8 cellular contexts compared by ENCODE assay signal in genomic region chr1:54488065-54488750, GRCh38. TPM values are rescaled to one million over a fixed set of nuclear protein-coding genes. Genes with fewer than 3 reads are reported as not detected.
DNase-seq lines count a peak whose midpoint lies in the region; ATAC-seq and TF ChIP-seq lines count a peak whose summit lies in the region.

No MANE protein-coding gene starts in this region.

- H3K27me3 ChIP-seq in BE2C (no peaks in the 10 kb centered on the region), KMS-11 (ENCODE audit: insufficient read depth, low read depth) (no peaks in the 10 kb centered on the region), Peyer's patch (no peaks in the 10 kb centered on the region), fibroblast of lung (ENCODE audit: control insufficient read depth, insufficient read depth, low read length) (no peaks in the 10 kb centered on the region)

- DNase-seq in BE2C (peak; percentile 86), Peyer's patch (peak; percentile 82 to 96 (median 95)), fibroblast of lung (ENCODE audit: low read depth in 2 of 2) (peak; percentile 83 to 85)
- DNase-seq in naive thymus-derived CD8-positive, alpha-beta T cell = peak; percentile 35 to 84 (median 66)
- peak; percentile 69 to 85 for DNase-seq in stimulated activated effector memory CD8-positive, alpha-beta T cell treated with anti-CD3 and anti-CD28 coated beads, Interleukin-12 subunit alpha, Interleukin-12 subunit beta, amount 100 ng/mL, for 72 hours (ENCODE audit: low spot score in 2 of 2)

- H2AFZ ChIP-seq in KMS-11 (ENCODE audit: low read depth) = peak overlapping the region; percentile 98
- peak overlapping the region; percentile 57 for H2AFZ ChIP-seq in fibroblast of lung (ENCODE audit: low read length)

- H3K9me3 ChIP-seq in BE2C (no peaks in the 10 kb centered on the region), Peyer's patch (no peaks in the 10 kb centered on the region), fibroblast of lung (ENCODE audit: control insufficient read depth, insufficient read depth, low read depth, low read length) (no peaks in the 10 kb centered on the region)

- peak; percentile 52 for ATAC-seq in GM19397 (IDR thresholded peaks at IDR 0.05; ENCODE audit: unreplicated experiment)
- ATAC-seq in activated T-helper 17 cell treated with anti-CD3 and anti-CD28 coated beads, Interleukin-2, amount 50 U/mL, for 72 hours (replicated peaks) = peak; percentile 66
- ATAC-seq in naive thymus-derived CD8-positive, alpha-beta T cell = peak; percentile 38 to 67
- peak; percentile 69 for ATAC-seq in stimulated activated effector memory CD8-positive, alpha-beta T cell treated with anti-CD3 and anti-CD28 coated beads, Interleukin-12 subunit alpha, Interleukin-12 subunit beta, amount 100 ng/mL, for 72 hours

- no peaks in the 10 kb centered on the region for H3K9me3 Mint-ChIP-seq in activated T-helper 17 cell treated with anti-CD3 and anti-CD28 coated beads, Interleukin-2, amount 50 U/mL, for 72 hours
- H3K9me3 Mint-ChIP-seq in naive thymus-derived CD8-positive, alpha-beta T cell = no peaks in the 10 kb centered on the region
- H3K9me3 Mint-ChIP-seq in stimulated activated effector memory CD8-positive, alpha-beta T cell treated with anti-CD3 and anti-CD28 coated beads, Interleukin-12 subunit alpha, Interleukin-12 subunit beta, amount 100 ng/mL, for 72 hours = no peaks in the 10 kb centered on the region

- H3K9ac ChIP-seq in KMS-11 = peak overlapping the region; percentile 95
- peak overlapping the region; percentile 48 for H3K9ac ChIP-seq in fibroblast of lung (ENCODE audit: insufficient read depth, low read length)

- POLR2A ChIA-PET in naive thymus-derived CD8-positive, alpha-beta T cell (lab: Charles Lee) = interaction anchor here (0.8 to 4.9 kb wide), 14 partner anchors 10 to 416 kb away, joined by 3 to 110 read pairs (median 6); partner anchors contain the start of gene SSBP3

- H3K27me3 Mint-ChIP-seq in activated T-helper 17 cell treated with anti-CD3 and anti-CD28 coated beads, Interleukin-2, amount 50 U/mL, for 72 hours = no peaks in the 10 kb centered on the region
- H3K27me3 Mint-ChIP-seq in naive thymus-derived CD8-positive, alpha-beta T cell = peaks cover 0 to 10% (median 0%) of the 10 kb centered on the region in 5 donors

- peaks cover 12% of the 10 kb centered on the region for H3K4me1 ChIP-seq in BE2C
- H3K4me1 ChIP-seq in KMS-11 (ENCODE audit: low read depth, poor library complexity, severe bottlenecking) = peaks cover 14% of the 10 kb centered on the region
- peaks cover 0 to 37% (median 10%) of the 10 kb centered on the region in 4 donors for H3K4me1 ChIP-seq in Peyer's patch
- H3K4me1 ChIP-seq in fibroblast of lung (ENCODE audit: control insufficient read depth, extremely low read depth, insufficient read depth, low read length) = peaks cover 7% of the 10 kb centered on the region

- peak overlapping the region; percentile 82 for H3K27ac Mint-ChIP-seq in activated T-helper 17 cell treated with anti-CD3 and anti-CD28 coated beads, Interleukin-2, amount 50 U/mL, for 72 hours
- H3K27ac Mint-ChIP-seq in naive thymus-derived CD8-positive, alpha-beta T cell = peak overlapping the region; percentile 65 to 93 (median 90)
- peak overlapping the region; percentile 85 for H3K27ac Mint-ChIP-seq in stimulated activated effector memory CD8-positive, alpha-beta T cell treated with anti-CD3 and anti-CD28 coated beads, Interleukin-12 subunit alpha, Interleukin-12 subunit beta, amount 100 ng/mL, for 72 hours

- peaks cover 16% of the 10 kb centered on the region for H3K4me1 Mint-ChIP-seq in activated T-helper 17 cell treated with anti-CD3 and anti-CD28 coated beads, Interleukin-2, amount 50 U/mL, for 72 hours
- H3K4me1 Mint-ChIP-seq in naive thymus-derived CD8-positive, alpha-beta T cell = peaks cover 23 to 56% (median 51%) of the 10 kb centered on the region in 4 donors
- peaks cover 42% of the 10 kb centered on the region for H3K4me1 Mint-ChIP-seq in stimulated activated effector memory CD8-positive, alpha-beta T cell treated with anti-CD3 and anti-CD28 coated beads, Interleukin-12 subunit alpha, Interleukin-12 subunit beta, amount 100 ng/mL, for 72 hours

- no peaks in the 10 kb centered on the region for H3K79me2 ChIP-seq in KMS-11 (ENCODE audit: insufficient read depth, low read depth)
- H3K79me2 ChIP-seq in fibroblast of lung (ENCODE audit: control insufficient read depth, insufficient read depth, low read length) = no peaks in the 10 kb centered on the region

- H3K4me3 ChIP-seq in BE2C (ENCODE audit: low read depth, low read length) = peak overlapping the region; percentile 60
- H3K4me3 ChIP-seq in KMS-11 (IDR thresholded peaks at IDR 0.05; ENCODE audit: insufficient read depth, low read depth, low read length) = no peak overlapping the region
- peak overlapping the region; percentile 56 to 72 (median 63) for H3K4me3 ChIP-seq in Peyer's patch
- peak overlapping the region; percentile 17 to 66 (median 46) for H3K4me3 ChIP-seq in fibroblast of lung (replicated peaks in 1 of 4; ENCODE audit: control extremely low read depth in 1 of 4, insufficient read depth in 1 of 4, low read depth in 3 of 4, low read length in 4 of 4)

- H3K4me2 ChIP-seq in KMS-11 (peak overlapping the region; percentile 95), fibroblast of lung (ENCODE audit: extremely low read depth, insufficient read depth, low read length) (peak overlapping the region; percentile 88)

- peak overlapping the region; percentile 71 for H3K4me3 Mint-ChIP-seq in activated T-helper 17 cell treated with anti-CD3 and anti-CD28 coated beads, Interleukin-2, amount 50 U/mL, for 72 hours
- peak overlapping the region; percentile 80 to 93 (median 89) for H3K4me3 Mint-ChIP-seq in naive thymus-derived CD8-positive, alpha-beta T cell
- H3K4me3 Mint-ChIP-seq in stimulated activated effector memory CD8-positive, alpha-beta T cell treated with anti-CD3 and anti-CD28 coated beads, Interleukin-12 subunit alpha, Interleukin-12 subunit beta, amount 100 ng/mL, for 72 hours = peak overlapping the region; percentile 83

- H4K20me1 ChIP-seq in KMS-11 (ENCODE audit: insufficient read depth) (no peaks in the 10 kb centered on the region), fibroblast of lung (ENCODE audit: control insufficient read depth, extremely low read depth, insufficient read depth, low read length) (no peaks in the 10 kb centered on the region)

- H3K27ac ChIP-seq in KMS-11 (peak overlapping the region; percentile 88), Peyer's patch (peak overlapping the region; percentile 81 to 92 (median 83)), fibroblast of lung (ENCODE audit: insufficient read depth, low read length) (peak overlapping the region; percentile 93)

- no peaks in the 10 kb centered on the region for H3K36me3 Mint-ChIP-seq in activated T-helper 17 cell treated with anti-CD3 and anti-CD28 coated beads, Interleukin-2, amount 50 U/mL, for 72 hours (ENCODE audit: low read depth)
- H3K36me3 Mint-ChIP-seq in naive thymus-derived CD8-positive, alpha-beta T cell = no peaks in the 10 kb centered on the region
- H3K36me3 Mint-ChIP-seq in stimulated activated effector memory CD8-positive, alpha-beta T cell treated with anti-CD3 and anti-CD28 coated beads, Interleukin-12 subunit alpha, Interleukin-12 subunit beta, amount 100 ng/mL, for 72 hours = no peaks in the 10 kb centered on the region

- no peaks in the 10 kb centered on the region for H3K36me3 ChIP-seq in BE2C
- H3K36me3 ChIP-seq in KMS-11 (ENCODE audit: insufficient read depth) = no peaks in the 10 kb centered on the region
- H3K36me3 ChIP-seq in Peyer's patch = no peaks in the 10 kb centered on the region
- no peaks in the 10 kb centered on the region for H3K36me3 ChIP-seq in fibroblast of lung (ENCODE audit: control insufficient read depth, insufficient read depth, low read length)

- TF ChIP-seq CTCF in BE2C (IDR thresholded peaks at IDR 0.05; ENCODE audit: low read depth, low read length) (no peak), KMS-11 (conservative IDR thresholded peaks at IDR 0.05; ENCODE audit: low read depth, low read length) (no peak), Peyer's patch (IDR thresholded peaks at IDR 0.05) (peak; percentile 1 to 44 (median 26)), fibroblast of lung (conservative IDR thresholded peaks at IDR 0.05 in 1 of 2, IDR thresholded peaks at IDR 0.05 in 1 of 2; ENCODE audit: low read depth in 1 of 2, low read length in 2 of 2) (peak in 1 of 2 donors; percentile 9)

- TF ChIP-seq POLR2A in Peyer's patch (IDR thresholded peaks at IDR 0.05) = peak in 1 of 2 donors; percentile 38

RNA-seq across cellular contexts. Expression of gene ACOT11, which starts 59.8 kb away (rescaled TPM):
- 6.9 TPM for polyA plus RNA-seq in BE2C (2012; ENCODE audit: insufficient read depth, insufficient read length, low read depth)
- total RNA-seq in Peyer's patch = 100 to 1,000 TPM in 2 of 4 donors, 10 to 100 TPM in 2; 41.3 to 200 (median 119) TPM
- 1 to 10 TPM; 1.0 to 3.2 TPM for total RNA-seq in activated T-helper 17 cell treated with anti-CD3 and anti-CD28 coated beads, Interleukin-2, amount 50 U/mL, for 72 hours
- 0.77 and 2.5 TPM in 2 replicates for total RNA-seq in fibroblast of lung
- polyA plus RNA-seq in fibroblast of lung = 0.73 and 1.4 TPM in 2 replicates
- 0.62 and 2.2 TPM in 2 replicates for polyA plus RNA-seq in fibroblast of lung (2012)
- polyA minus RNA-seq in fibroblast of lung (ENCODE audit: low replicate concordance) = 1.9 and 3.9 TPM in 2 replicates
- total RNA-seq in naive thymus-derived CD8-positive, alpha-beta T cell = under 1 TPM; 0.22 to 0.31 TPM
- under 1 TPM in 1 of 3 donors, not detected in 2; 0.07 TPM for polyA plus RNA-seq in naive thymus-derived CD8-positive, alpha-beta T cell

Comparison
In these comparisons a context has a peak if more than half of its experiments do, and no peak if none do; other contexts are left out.
1. CTCF ChIP-seq: peak in Peyer's patch (6 of 6); none in BE2C (single experiment) and KMS-11 (single experiment).
2. RNA of gene ACOT11, which starts 59.8 kb away (total RNA-seq): 41.3 to 200 TPM in Peyer's patch; 1.0 to 3.2 TPM in activated T-helper 17 cell treated with anti-CD3 and anti-CD28 coated beads, Interleukin-2, amount 50 U/mL, for 72 hours, 0.77 to 2.5 TPM in fibroblast of lung and 0.22 to 0.31 TPM in naive thymus-derived CD8-positive, alpha-beta T cell; every median in the first group is over 4 times any median in the second.
3. Peak in every context shown above with its lines, with median percentiles within 50 percentile points of each other: DNase-seq, ATAC-seq, H3K27ac ChIP-seq, H3K27ac Mint-ChIP-seq and H3K4me3 Mint-ChIP-seq.